Comparison of ENCODE assay signal across 8 cellular contexts in the genomic region with DNA sequence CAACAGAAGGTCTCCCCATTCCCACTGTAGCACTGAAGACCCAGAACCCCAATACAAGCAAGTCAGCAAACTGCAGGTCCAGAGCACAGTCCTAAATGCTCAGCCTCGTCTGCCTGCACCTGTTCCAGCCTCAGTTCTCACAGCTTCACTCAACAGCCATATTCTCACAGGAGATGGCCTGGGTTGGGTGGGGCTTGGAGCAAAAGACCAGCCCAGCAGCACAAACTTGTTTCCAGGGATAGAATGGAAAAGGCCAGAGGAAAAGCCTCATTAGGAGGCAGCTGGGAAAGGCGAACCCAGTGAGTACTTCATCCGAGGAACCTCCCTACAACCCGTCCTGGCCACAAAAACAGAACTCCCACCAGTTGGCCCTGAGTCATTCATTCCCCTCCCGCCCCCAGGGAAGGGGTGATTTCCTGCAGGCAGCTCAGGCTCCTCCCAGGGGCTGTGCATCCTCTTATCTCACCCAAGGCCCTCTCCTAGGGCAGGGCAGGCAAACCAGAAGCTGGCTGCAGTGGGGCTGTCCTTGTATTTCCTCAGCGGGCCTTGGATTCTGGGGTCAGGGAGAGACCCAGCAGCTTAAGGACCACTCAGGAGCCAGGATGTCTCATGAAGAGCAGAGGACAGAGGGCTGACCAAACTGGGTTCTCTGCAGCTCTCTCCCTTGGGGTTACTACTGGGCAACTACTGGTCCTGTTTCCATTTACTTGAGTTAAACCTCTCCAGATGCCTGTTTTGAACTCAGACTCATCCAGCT. TPM values are rescaled to one million over a fixed set of nuclear protein-coding genes. Genes with fewer than 3 reads are reported as not detected.
DNase-seq lines count a peak whose midpoint lies in the region; ATAC-seq and TF ChIP-seq lines count a peak whose summit lies in the region.

No MANE protein-coding gene starts in this region.

- H2BK15ac ChIP-seq in IMR-90 (ENCODE audit: low read depth, low read length): peak overlapping the region; percentile 42; the same call in 1 of the 3 replicates

- CTCF ChIA-PET in IMR-90 (lab: Yijun Ruan, JAX): no interaction called here

- no peaks in the 10 kb centered on the region for H4K20me1 ChIP-seq in IMR-90 (ENCODE audit: insufficient read depth, low read length)

- intact Hi-C loops in IMR-90 (cut with micrococcal nuclease): no loop called here

- peaks cover 5% of the 10 kb centered on the region; the same call in 1 of the 2 replicates for H3K9me1 ChIP-seq in IMR-90 (ENCODE audit: insufficient read depth, low read length)

- TF ChIP-seq RAD21 in IMR-90 (IDR thresholded peaks at IDR 0.05; ENCODE audit: low read length): 0 out of 2 replicates have a peak, but pooled peaks have one; percentile 12

- in situ Hi-C loops in IMR-90 (cut with MboI; ENCODE audit: low sequenced_read_pairs): no loop called here

- H3K23ac ChIP-seq in IMR-90 (ENCODE audit: low read depth, low read length): no peak overlapping the region

- H3K14ac ChIP-seq in IMR-90 (replicated peaks; ENCODE audit: low read depth, low read length): peak overlapping the region; percentile 59; the same call in 1 of the 2 replicates

- TF ChIP-seq POLR2A in IMR-90 (IDR thresholded peaks at IDR 0.05; ENCODE audit: low read depth, low read length): no peak

- DNase-seq in AG20443 (ENCODE audit: low spot score) (peak; percentile 87), IMR-90 (peak; percentile 87), iris pigment epithelial cell (ENCODE audit: low read depth) (peak; percentile 82), DMS 273 (lab: John Stamatoyannopoulos, UW; ENCODE audit: unreplicated experiment) (no peak), NCI-H69 (lab: John Stamatoyannopoulos, UW) (no peak), NCI-H2171 treated with DMSO at 0.1 percent for 48 hours (lab: John Stamatoyannopoulos, UW) (no peak)
- DNase-seq in stimulated activated CD4-positive, alpha-beta T cell treated with anti-CD3 and anti-CD28 coated beads, TNF-alpha, amount 100 ng/mL, for 48 hours (ENCODE audit: low read depth in 3 of 3): peak; percentile 55 to 66 (median 62)

- H3K9ac ChIP-seq in IMR-90 (ENCODE audit: low read depth, low read length): no peak overlapping the region

- no peak overlapping the region for H3K56ac ChIP-seq in IMR-90 (ENCODE audit: extremely low read depth, insufficient read depth, low read length)

- peak overlapping the region; percentile 62; the same call in 1 of the 2 replicates for H4K91ac ChIP-seq in IMR-90 (ENCODE audit: insufficient read depth, low read depth, low read length)

- H3K4me2 ChIP-seq in IMR-90 (ENCODE audit: low read depth, low read length): no peak overlapping the region; the same call in 1 of the 2 replicates

- peak overlapping the region; percentile 61; the same call in 1 of the 2 replicates for H3K27ac ChIP-seq in IMR-90 (ENCODE audit: insufficient read depth, low read length)

- TF ChIP-seq CTCF in IMR-90 (conservative IDR thresholded peaks at IDR 0.05; ENCODE audit: low read depth, low read length): no peak

- dilution Hi-C loops in IMR-90 (cut with HindIII; ENCODE audit: low sequenced_read_pairs, unreplicated experiment): no loop called here

- H3K4me1 Mint-ChIP-seq in activated T-helper 17 cell treated with anti-CD3 and anti-CD28 coated beads, Interleukin-2, amount 50 U/mL, for 72 hours: peaks cover 10% of the 10 kb centered on the region

- peaks cover 3% of the 10 kb centered on the region for H3K9me3 Mint-ChIP-seq in activated T-helper 17 cell treated with anti-CD3 and anti-CD28 coated beads, Interleukin-2, amount 50 U/mL, for 72 hours

- peak overlapping the region; percentile 67 for H3K4ac ChIP-seq in IMR-90 (ENCODE audit: low read depth, low read length)

- H3K9me3 ChIP-seq in IMR-90 (ENCODE audit: control insufficient read depth, insufficient read depth, low read length): peaks cover 2% of the 10 kb centered on the region

- H3K27ac Mint-ChIP-seq in activated T-helper 17 cell treated with anti-CD3 and anti-CD28 coated beads, Interleukin-2, amount 50 U/mL, for 72 hours: peak overlapping the region; percentile 60

- peak overlapping the region; percentile 72; the same call in 1 of the 2 replicates for H2AK5ac ChIP-seq in IMR-90 (ENCODE audit: low read depth, low read length)

- H3K36me3 Mint-ChIP-seq in activated T-helper 17 cell treated with anti-CD3 and anti-CD28 coated beads, Interleukin-2, amount 50 U/mL, for 72 hours (ENCODE audit: low read depth): no peaks in the 10 kb centered on the region

- peak overlapping the region; percentile 87 for H2AFZ ChIP-seq in IMR-90 (replicated peaks; ENCODE audit: low read length, poor library complexity)

- H3K4me3 ChIP-seq in IMR-90 (ENCODE audit: insufficient read depth, low read depth, low read length): no peak overlapping the region

- no peaks in the 10 kb centered on the region for H3K79me1 ChIP-seq in IMR-90 (ENCODE audit: low read depth in 1 of 2, low read length in 2 of 2)

- ATAC-seq in IMR-90 (ENCODE audit: low read depth): peak; percentile 99
- ATAC-seq in activated T-helper 17 cell treated with anti-CD3 and anti-CD28 coated beads, Interleukin-2, amount 50 U/mL, for 72 hours (replicated peaks): peak; percentile 98

- 80% methylated on average over 1 of the region's 6 CpGs; no CpG with 5 or more reads in 1 of the 2 experiments for WGBS in IMR-90 (ENCODE audit: extremely low coverage in 2 of 2, insufficient read length in 1 of 2), 2 experiments

- peak overlapping the region; percentile 57 for H2BK120ac ChIP-seq in IMR-90 (ENCODE audit: low read depth, low read length)

- peak overlapping the region; percentile 81 for H2AK9ac ChIP-seq in IMR-90 (replicated peaks; ENCODE audit: low read depth, low read length, poor library complexity)

- H3K27me3 ChIP-seq in IMR-90 (ENCODE audit: control insufficient read depth, insufficient read depth, low read length): 0 out of 2 replicates have a peak, but pooled peaks cover 1% of the 10 kb centered on the region

- H4K8ac ChIP-seq in IMR-90 (ENCODE audit: low read depth in 2 of 2, low read length in 2 of 2): peak overlapping the region; percentile 52 to 74

- H3K27me3 Mint-ChIP-seq in activated T-helper 17 cell treated with anti-CD3 and anti-CD28 coated beads, Interleukin-2, amount 50 U/mL, for 72 hours: no peaks in the 10 kb centered on the region

- H3K4me3 Mint-ChIP-seq in activated T-helper 17 cell treated with anti-CD3 and anti-CD28 coated beads, Interleukin-2, amount 50 U/mL, for 72 hours: peak overlapping the region; percentile 27

- H3K4me1 ChIP-seq in IMR-90 (ENCODE audit: control insufficient read depth, insufficient read depth, low read length): peaks cover 6% of the 10 kb centered on the region

- no TSS peak for BruUV-seq in IMR-90 (replicated peaks; lab: Mats Ljungman, UMichigan)

- POLR2A ChIA-PET in IMR-90 (lab: Charles Lee; ENCODE audit: unreplicated experiment): no interaction called here

- peak overlapping the region; percentile 39; the same call in 1 of the 2 replicates for H4K5ac ChIP-seq in IMR-90 (ENCODE audit: low read depth, low read length)

- H2BK20ac ChIP-seq in IMR-90 (ENCODE audit: low read depth, low read length): peak overlapping the region; percentile 55; the same call in 1 of the 2 replicates

- peak overlapping the region; percentile 18; the same call in 1 of the 2 replicates for H3K18ac ChIP-seq in IMR-90 (ENCODE audit: low read depth, low read length)

- H3K36me3 ChIP-seq in IMR-90 (ENCODE audit: control insufficient read depth, insufficient read depth, low read length): no peaks in the 10 kb centered on the region

- H2BK5ac ChIP-seq in IMR-90 (ENCODE audit: low read depth, low read length, poor library complexity, severe bottlenecking): peak overlapping the region; percentile 31

TF ChIP-seq in IMR-90, 13 proteins besides CTCF, POLR2A, EP300 and RAD21:
- TF ChIP-seq CEBPB (IDR thresholded peaks at IDR 0.05; ENCODE audit: low read depth, low read length) (no peak), MAZ (IDR thresholded peaks at IDR 0.05; ENCODE audit: borderline replicate concordance, low read depth, low read length) (peak; percentile 81; the same call in 1 of the 2 replicates)

RNA-seq across cellular contexts. Expression of a gene that starts 7.4 kb away (rescaled TPM):
- total RNA-seq in IMR-90 (2012; rRNA removed): not detected in 2 replicates
- 0.12 TPM in 1 of 2 replicates, not detected in the other for polyA plus RNA-seq in IMR-90 (2012; rRNA removed)
- polyA plus RNA-seq in IMR-90 (2012; cell fraction: cytosol; rRNA removed): 0.02 TPM in 1 of 2 replicates, not detected in the other
- polyA plus RNA-seq in IMR-90 (2012; cell fraction: nucleus; rRNA removed; ENCODE audit: low replicate concordance): not detected in 2 replicates
- not detected for total RNA-seq in activated T-helper 17 cell treated with anti-CD3 and anti-CD28 coated beads, Interleukin-2, amount 50 U/mL, for 72 hours

RNA-seq across cellular contexts. Expression of a gene that starts 28.6 kb away (rescaled TPM):
- total RNA-seq in IMR-90 (2012; rRNA removed): 78.0 and 103 TPM in 2 replicates
- polyA plus RNA-seq in IMR-90 (2012; rRNA removed): 107 and 115 TPM in 2 replicates
- polyA plus RNA-seq in IMR-90 (2012; cell fraction: cytosol; rRNA removed): 75.5 and 90.0 TPM in 2 replicates
- 26.3 and 75.6 TPM in 2 replicates for polyA plus RNA-seq in IMR-90 (2012; cell fraction: nucleus; rRNA removed; ENCODE audit: low replicate concordance)
- 100 to 1,000 TPM; 127 to 199 TPM for total RNA-seq in activated T-helper 17 cell treated with anti-CD3 and anti-CD28 coated beads, Interleukin-2, amount 50 U/mL, for 72 hours

RNA-seq across cellular contexts. Expression of a gene that starts 29.4 kb away (rescaled TPM):
- total RNA-seq in IMR-90 (2012; rRNA removed): 2.3 and 3.3 TPM in 2 replicates
- polyA plus RNA-seq in IMR-90 (2012; rRNA removed): 7.5 and 8.5 TPM in 2 replicates
- 3.5 and 5.9 TPM in 2 replicates for polyA plus RNA-seq in IMR-90 (2012; cell fraction: cytosol; rRNA removed)
- 9.5 and 18.0 TPM in 2 replicates for polyA plus RNA-seq in IMR-90 (2012; cell fraction: nucleus; rRNA removed; ENCODE audit: low replicate concordance)
- under 1 TPM in 1 of 2 donors, not detected in 1; 0.61 TPM for total RNA-seq in activated T-helper 17 cell treated with anti-CD3 and anti-CD28 coated beads, Interleukin-2, amount 50 U/mL, for 72 hours

RNA-seq across cellular contexts. Expression of a gene that starts 37.6 kb away (rescaled TPM):
- total RNA-seq in IMR-90 (2012; rRNA removed): 66.4 and 88.9 TPM in 2 replicates
- polyA plus RNA-seq in IMR-90 (2012; rRNA removed): 203 and 211 TPM in 2 replicates
- polyA plus RNA-seq in IMR-90 (2012; cell fraction: cytosol; rRNA removed): 94.1 and 171 TPM in 2 replicates
- 140 and 158 TPM in 2 replicates for polyA plus RNA-seq in IMR-90 (2012; cell fraction: nucleus; rRNA removed; ENCODE audit: low replicate concordance)
- total RNA-seq in activated T-helper 17 cell treated with anti-CD3 and anti-CD28 coated beads, Interleukin-2, amount 50 U/mL, for 72 hours: 10 to 100 TPM; 53.4 to 73.7 TPM

RNA-seq across cellular contexts. Expression of a gene that starts 44.8 kb away (rescaled TPM):
- total RNA-seq in IMR-90 (2012; rRNA removed): not detected in 2 replicates
- polyA plus RNA-seq in IMR-90 (2012; rRNA removed): not detected in 2 replicates
- 0.05 TPM in 1 of 2 replicates, not detected in the other for polyA plus RNA-seq in IMR-90 (2012; cell fraction: cytosol; rRNA removed)
- polyA plus RNA-seq in IMR-90 (2012; cell fraction: nucleus; rRNA removed; ENCODE audit: low replicate concordance): not detected in 2 replicates
- not detected for total RNA-seq in activated T-helper 17 cell treated with anti-CD3 and anti-CD28 coated beads, Interleukin-2, amount 50 U/mL, for 72 hours

Comparison
In these comparisons a context has a peak if more than half of its experiments do, and no peak if none do; other contexts are left out.
1. DNase-seq: peak in AG20443 (single experiment), IMR-90 (single experiment), iris pigment epithelial cell (single experiment) and stimulated activated CD4-positive, alpha-beta T cell treated with anti-CD3 and anti-CD28 coated beads, TNF-alpha, amount 100 ng/mL, for 48 hours (3 of 3); none in DMS 273 (single experiment), NCI-H69 (single experiment) and NCI-H2171 treated with DMSO at 0.1 percent for 48 hours (single experiment).